Comparison of ENCODE assay signal across 11 cellular contexts in the genomic region with DNA sequence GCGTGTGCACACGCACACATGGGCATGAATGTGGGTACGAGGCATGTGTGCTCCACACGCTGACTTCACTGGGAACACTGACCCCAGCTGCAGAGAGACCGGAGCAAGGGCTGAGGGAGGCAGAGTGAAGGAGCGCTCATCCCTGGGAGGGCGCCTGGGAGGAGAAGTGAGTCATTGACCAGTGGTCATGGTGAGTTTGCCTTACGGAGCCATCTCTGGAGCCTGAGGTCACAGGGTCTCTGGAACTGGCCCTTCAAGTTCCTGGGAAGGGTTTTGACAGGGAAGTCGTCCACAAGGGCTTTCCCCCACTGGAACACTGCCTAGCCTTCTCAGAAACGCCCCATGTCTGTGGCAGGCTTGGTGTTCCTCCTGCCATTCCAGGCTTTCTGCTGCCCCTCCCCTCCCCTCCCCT. TPM values are rescaled to one million over a fixed set of nuclear protein-coding genes. Genes with fewer than 3 reads are reported as not detected.
DNase-seq lines count a peak whose midpoint lies in the region; ATAC-seq and TF ChIP-seq lines count a peak whose summit lies in the region.
"Had no signal": no experiment of that assay in that cellular context is flagged by ENCODE, and none has a peak within 500 bp of the region (broad histone marks: within the 10 kb centered on the region; RNA-seq: fewer than 3 reads in every experiment).

No MANE protein-coding gene starts in this region.

- H3K27ac ChIP-seq in spleen = no peak overlapping the region

- TF ChIP-seq CTCF in fibroblast of villous mesenchyme (IDR thresholded peaks at IDR 0.05; ENCODE audit: insufficient read depth, low read depth, low read length) (no peak), spleen (IDR thresholded peaks at IDR 0.05 in 8 of 11, conservative IDR thresholded peaks at IDR 0.05 in 3 of 11) (no peak), nephron progenitor cell (IDR thresholded peaks at IDR 0.05) (no peak)

- WGBS in spleen, 5 donors = 79 to 89% (median 86%) methylated on average over 9 to 10 of the region's 10 CpGs

- H3K27me3 Mint-ChIP-seq in nephron progenitor cell (ENCODE audit: low read depth, poor library complexity) = peaks cover 32% of the 10 kb centered on the region

- H3K9me3 Mint-ChIP-seq in nephron progenitor cell = no peaks in the 10 kb centered on the region

- H3K27me3 ChIP-seq in spleen (replicated peaks in 1 of 7) = no peaks in the 10 kb centered on the region
- H3K27me3 ChIP-seq: gastrocnemius medialis had no signal

- H3K36me3 Mint-ChIP-seq in nephron progenitor cell (ENCODE audit: low read depth) = no peaks in the 10 kb centered on the region

- H3K9me3 ChIP-seq in spleen = no peaks in the 10 kb centered on the region
- H3K9me3 ChIP-seq: gastrocnemius medialis had no signal

- no peak overlapping the region for H3K27ac Mint-ChIP-seq in nephron progenitor cell

- H3K4me3 Mint-ChIP-seq in nephron progenitor cell = no peak overlapping the region

- ATAC-seq in SK-N-SH treated with all-trans-retinoic acid at 6 μM for 48 hours = peak; percentile 66
- no peak for ATAC-seq in GM18861 (IDR thresholded peaks at IDR 0.05; ENCODE audit: unreplicated experiment)
- ATAC-seq: gastrocnemius medialis had no signal

- TF ChIP-seq POLR2A in spleen (IDR thresholded peaks at IDR 0.05) = no peak

- peaks cover 8 to 36% (median 19%) of the 10 kb centered on the region in 6 donors for H3K4me1 ChIP-seq in spleen

- intact Hi-C loops in spleen (cut with DNase I; ENCODE audit: low total_unique reads) = no loop called here

- no peaks in the 10 kb centered on the region for H3K36me3 ChIP-seq in spleen
- H3K36me3 ChIP-seq: gastrocnemius medialis had no signal

- peaks cover 45% of the 10 kb centered on the region for H3K4me1 Mint-ChIP-seq in nephron progenitor cell

- DNase-seq in HCEC 1CT (peak; percentile 90), fibroblast of villous mesenchyme (ENCODE audit: low read depth) (peak; percentile 71), spleen (peak; percentile 64), NCI-H2227 treated with DMSO at 0.1 percent for 48 hours (lab: John Stamatoyannopoulos, UW) (no peak), nephron progenitor cell (no peak)
- DNase-seq: activated CD4-positive, alpha-beta T cell treated with anti-CD3 and anti-CD28 coated beads for 1 hour; gastrocnemius medialis; stimulated activated CD4-positive, alpha-beta T cell treated with anti-CD3 and anti-CD28 coated beads, Interleukin-12 subunit alpha, Interleukin-12 subunit beta, amount 100 ng/mL, for 4 hours; stimulated activated naive CD4-positive, alpha-beta T cell had no signal

- H3K4me3 ChIP-seq in fibroblast of villous mesenchyme (ENCODE audit: low read depth, low read length) = no peak overlapping the region
- no peak overlapping the region for H3K4me3 ChIP-seq in spleen
- H3K4me3 ChIP-seq: gastrocnemius medialis had no signal

TF ChIP-seq in SK-N-SH treated with all-trans-retinoic acid at 6 μM for 48 hours, 23 proteins besides CTCF, POLR2A, EP300 and RAD21:
- TF ChIP-seq BACH2 (CRISPR knock-in tag; IDR thresholded peaks at IDR 0.05; ENCODE audit: borderline replicate concordance) (no peak), CSDC2 (CRISPR knock-in tag; IDR thresholded peaks at IDR 0.05) (no peak), POU6F1 (CRISPR knock-in tag; IDR thresholded peaks at IDR 0.05; ENCODE audit: borderline replicate concordance, low read depth) (no peak), ESRRG (CRISPR knock-in tag; IDR thresholded peaks at IDR 0.05) (no peak), PPARA (CRISPR knock-in tag; IDR thresholded peaks at IDR 0.05; ENCODE audit: borderline replicate concordance) (no peak), ZNF565 (CRISPR knock-in tag; conservative IDR thresholded peaks at IDR 0.05; ENCODE audit: low read depth) (no peak), GLIS3 (CRISPR knock-in tag; IDR thresholded peaks at IDR 0.05) (no peak), OSR1 (CRISPR knock-in tag; IDR thresholded peaks at IDR 0.05) (no peak), ISL1 (CRISPR knock-in tag; IDR thresholded peaks at IDR 0.05) (no peak), ZNF70 (CRISPR knock-in tag; IDR thresholded peaks at IDR 0.05) (no peak)
- TF ChIP-seq, protein P1, sequence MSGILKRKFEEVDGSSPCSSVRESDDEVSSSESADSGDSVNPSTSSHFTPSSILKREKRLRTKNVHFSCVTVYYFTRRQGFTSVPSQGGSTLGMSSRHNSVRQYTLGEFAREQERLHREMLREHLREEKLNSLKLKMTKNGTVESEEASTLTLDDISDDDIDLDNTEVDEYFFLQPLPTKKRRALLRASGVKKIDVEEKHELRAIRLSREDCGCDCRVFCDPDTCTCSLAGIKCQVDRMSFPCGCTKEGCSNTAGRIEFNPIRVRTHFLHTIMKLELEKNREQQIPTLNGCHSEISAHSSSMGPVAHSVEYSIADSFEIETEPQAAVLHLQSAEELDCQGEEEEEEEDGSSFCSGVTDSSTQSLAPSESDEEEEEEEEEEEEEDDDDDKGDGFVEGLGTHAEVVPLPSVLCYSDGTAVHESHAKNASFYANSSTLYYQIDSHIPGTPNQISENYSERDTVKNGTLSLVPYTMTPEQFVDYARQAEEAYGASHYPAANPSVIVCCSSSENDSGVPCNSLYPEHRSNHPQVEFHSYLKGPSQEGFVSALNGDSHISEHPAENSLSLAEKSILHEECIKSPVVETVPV (CRISPR knock-in tag; IDR thresholded peaks at IDR 0.05) = no peak
- TF ChIP-seq, protein P2, sequence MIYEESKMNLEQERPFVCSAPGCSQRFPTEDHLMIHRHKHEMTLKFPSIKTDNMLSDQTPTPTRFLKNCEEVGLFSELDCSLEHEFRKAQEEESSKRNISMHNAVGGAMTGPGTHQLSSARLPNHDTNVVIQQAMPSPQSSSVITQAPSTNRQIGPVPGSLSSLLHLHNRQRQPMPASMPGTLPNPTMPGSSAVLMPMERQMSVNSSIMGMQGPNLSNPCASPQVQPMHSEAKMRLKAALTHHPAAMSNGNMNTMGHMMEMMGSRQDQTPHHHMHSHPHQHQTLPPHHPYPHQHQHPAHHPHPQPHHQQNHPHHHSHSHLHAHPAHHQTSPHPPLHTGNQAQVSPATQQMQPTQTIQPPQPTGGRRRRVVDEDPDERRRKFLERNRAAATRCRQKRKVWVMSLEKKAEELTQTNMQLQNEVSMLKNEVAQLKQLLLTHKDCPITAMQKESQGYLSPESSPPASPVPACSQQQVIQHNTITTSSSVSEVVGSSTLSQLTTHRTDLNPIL (CRISPR knock-in tag; IDR thresholded peaks at IDR 0.05; ENCODE audit: low read depth) = no peak
- TF ChIP-seq, protein P3, sequence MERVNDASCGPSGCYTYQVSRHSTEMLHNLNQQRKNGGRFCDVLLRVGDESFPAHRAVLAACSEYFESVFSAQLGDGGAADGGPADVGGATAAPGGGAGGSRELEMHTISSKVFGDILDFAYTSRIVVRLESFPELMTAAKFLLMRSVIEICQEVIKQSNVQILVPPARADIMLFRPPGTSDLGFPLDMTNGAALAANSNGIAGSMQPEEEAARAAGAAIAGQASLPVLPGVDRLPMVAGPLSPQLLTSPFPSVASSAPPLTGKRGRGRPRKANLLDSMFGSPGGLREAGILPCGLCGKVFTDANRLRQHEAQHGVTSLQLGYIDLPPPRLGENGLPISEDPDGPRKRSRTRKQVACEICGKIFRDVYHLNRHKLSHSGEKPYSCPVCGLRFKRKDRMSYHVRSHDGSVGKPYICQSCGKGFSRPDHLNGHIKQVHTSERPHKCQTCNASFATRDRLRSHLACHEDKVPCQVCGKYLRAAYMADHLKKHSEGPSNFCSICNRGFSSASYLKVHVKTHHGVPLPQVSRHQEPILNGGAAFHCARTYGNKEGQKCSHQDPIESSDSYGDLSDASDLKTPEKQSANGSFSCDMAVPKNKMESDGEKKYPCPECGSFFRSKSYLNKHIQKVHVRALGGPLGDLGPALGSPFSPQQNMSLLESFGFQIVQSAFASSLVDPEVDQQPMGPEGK (CRISPR knock-in tag; IDR thresholded peaks at IDR 0.05; ENCODE audit: borderline replicate concordance) = no peak

RNA-seq across cellular contexts. Expression of gene TMEM185B, which starts 14.3 kb away (rescaled TPM):
- 27.4 and 36.3 TPM in 2 replicates for total RNA-seq in fibroblast of villous mesenchyme
- total RNA-seq in spleen = 10 to 100 TPM; 18.3 to 35.6 (median 23.6) TPM
- polyA plus RNA-seq in spleen = 1 to 10 TPM; 3.9 to 5.5 (median 4.0) TPM

RNA-seq across cellular contexts. Expression of gene RALB, which starts 15.2 kb away (rescaled TPM):
- 35.1 and 66.9 TPM in 2 replicates for total RNA-seq in fibroblast of villous mesenchyme
- total RNA-seq in spleen = 100 to 1,000 TPM in 3 of 7 donors, 10 to 100 TPM in 4; 67.2 to 126 (median 96.3) TPM
- polyA plus RNA-seq in spleen = 10 to 100 TPM; 26.6 to 61.5 (median 38.0) TPM

Comparison
In these comparisons a context has a peak if more than half of its experiments do, and no peak if none do; other contexts are left out.
1. DNase-seq: peak in HCEC 1CT (single experiment), fibroblast of villous mesenchyme (single experiment) and spleen (single experiment); none in NCI-H2227 treated with DMSO at 0.1 percent for 48 hours (single experiment) and nephron progenitor cell (single experiment).